11 cellular contexts compared by ENCODE assay signal in genomic region chr1:204524986-204525385, GRCh38. TPM values are rescaled to one million over a fixed set of nuclear protein-coding genes. Genes with fewer than 3 reads are reported as not detected.
DNase-seq lines count a peak whose midpoint lies in the region; ATAC-seq and TF ChIP-seq lines count a peak whose summit lies in the region.
"Had no signal": no experiment of that assay in that cellular context is flagged by ENCODE, and none has a peak within 500 bp of the region (broad histone marks: within the 10 kb centered on the region; RNA-seq: fewer than 3 reads in every experiment).

No MANE protein-coding gene starts in this region.

- peaks cover 95% of the 10 kb centered on the region for H3K4me1 ChIP-seq in DOHH2 (ENCODE audit: control insufficient read depth, low read length)
- H3K4me1 ChIP-seq in OCI-LY7 (ENCODE audit: insufficient read depth, low read length, poor library complexity, severe bottlenecking): peaks cover 95% of the 10 kb centered on the region
- peaks cover 11% of the 10 kb centered on the region for H3K4me1 ChIP-seq in osteoblast (ENCODE audit: insufficient read depth, low read length)

- H3K4me2 ChIP-seq in DOHH2 (ENCODE audit: low read length): peak overlapping the region; percentile 78; the same call in 1 of the 2 replicates
- peak overlapping the region; percentile 49 for H3K4me2 ChIP-seq in OCI-LY7 (ENCODE audit: low read length)
- H3K4me2 ChIP-seq in osteoblast (ENCODE audit: insufficient read depth, low read length): no peak overlapping the region

- H2AFZ ChIP-seq in OCI-LY7 (ENCODE audit: low read length) (no peak overlapping the region), osteoblast (ENCODE audit: low read length) (no peak overlapping the region)

- TF ChIP-seq CTCF in DOHH2 (IDR thresholded peaks at IDR 0.05; ENCODE audit: low read depth, low read length, poor library complexity, severe bottlenecking) (no peak), OCI-LY7 (conservative IDR thresholded peaks at IDR 0.05; ENCODE audit: low read length) (0 out of 2 replicates have a peak, but pooled peaks have one; percentile 10), osteoblast (IDR thresholded peaks at IDR 0.05; ENCODE audit: extremely low read depth, low read depth, low read length) (no peak)

- H3K9me2 ChIP-seq in DOHH2 (replicated peaks; ENCODE audit: control insufficient read depth, low read length) (no peaks in the 10 kb centered on the region), OCI-LY7 (ENCODE audit: insufficient read depth, low read length) (no peaks in the 10 kb centered on the region)

- no peak for DNase-seq in OCI-LY7 (ENCODE audit: low spot score)
- peak; percentile 13 for DNase-seq in left kidney (ENCODE audit: low read depth, low spot score)
- DNase-seq in osteoblast (ENCODE audit: insufficient read length, low spot score, missing footprints): no peak
- DNase-seq in NK-92 treated with Interleukin-12 subunit alpha and Interleukin-12 subunit beta, amount 100 ng/mL, for 24 hours (lab: John Stamatoyannopoulos, UW): no peak
- DNase-seq: activated CD4-positive, alpha-beta T cell treated with anti-CD3 and anti-CD28 coated beads, Interleukin-2, amount 50 U/mL, for 4 hours; NCI-H2107; psoas muscle; SJCRH30 had no signal

- intact Hi-C loops in OCI-LY7 (cut with micrococcal nuclease; ENCODE audit: unreplicated experiment): loop anchor here (5.0 to 10.0 kb wide), 3 partner anchors 590 to 1527 kb away; partner anchors contain the start of genes LAX1 and RHEX

- no peaks in the 10 kb centered on the region for H3K27me3 ChIP-seq in DOHH2 (ENCODE audit: control insufficient read depth, low read length)
- H3K27me3 ChIP-seq in osteoblast (ENCODE audit: insufficient read depth, low read length): no peaks in the 10 kb centered on the region
- H3K27me3 ChIP-seq: SJCRH30 had no signal

- H3K27ac ChIP-seq in DOHH2 (ENCODE audit: low read depth, low read length) (peak overlapping the region; percentile 78), OCI-LY7 (ENCODE audit: low read depth, low read length, poor library complexity, severe bottlenecking) (peak overlapping the region; percentile 71), osteoblast (ENCODE audit: low read depth, low read length) (no peak overlapping the region)
- H3K27ac ChIP-seq: psoas muscle, SJCRH30 had no signal

- ATAC-seq in GM21423 (IDR thresholded peaks at IDR 0.05; ENCODE audit: unreplicated experiment) (peak; percentile 27), HG03521 (IDR thresholded peaks at IDR 0.05; ENCODE audit: unreplicated experiment) (no peak)
- ATAC-seq: psoas muscle had no signal

- H3K36me3 ChIP-seq in DOHH2 (ENCODE audit: control insufficient read depth, low read length) (peaks cover 91% of the 10 kb centered on the region), OCI-LY7 (ENCODE audit: insufficient read depth, low read length) (peaks cover 82% of the 10 kb centered on the region), osteoblast (ENCODE audit: insufficient read depth, low read length) (peaks cover 48% of the 10 kb centered on the region)

- no peak overlapping the region for H3K4me3 ChIP-seq in DOHH2 (ENCODE audit: low read length)
- H3K4me3 ChIP-seq in OCI-LY7 (ENCODE audit: low read depth, low read length, poor library complexity, severe bottlenecking): peak overlapping the region; percentile 28
- no peak overlapping the region for H3K4me3 ChIP-seq in osteoblast (ENCODE audit: insufficient read depth, low read length)
- H3K4me3 ChIP-seq: psoas muscle, SJCRH30 had no signal

- CTCF ChIA-PET in OCI-LY7 (lab: Charles Lee; ENCODE audit: unreplicated experiment): no interaction called here

- POLR2A ChIA-PET in OCI-LY7 (lab: Charles Lee): interaction anchor here (1.0 to 8.8 kb wide), 7 partner anchors 8 to 55 kb away, joined by 3 to 131 read pairs (median 4); partner anchors contain the start of gene MDM4

- peaks cover under 1% of the 10 kb centered on the region; the same call in 1 of the 2 replicates for H4K20me1 ChIP-seq in DOHH2 (ENCODE audit: control insufficient read depth, insufficient read depth, low read depth, low read length)
- peaks cover 4% of the 10 kb centered on the region; the same call in 1 of the 2 replicates for H4K20me1 ChIP-seq in OCI-LY7 (ENCODE audit: insufficient read depth, low read length)
- peaks cover 40% of the 10 kb centered on the region for H4K20me1 ChIP-seq in osteoblast (ENCODE audit: insufficient read depth, low read length)

- peaks cover 7% of the 10 kb centered on the region for H3K9me3 ChIP-seq in DOHH2 (ENCODE audit: control insufficient read depth, insufficient read depth, low read length)
- peaks cover 23% of the 10 kb centered on the region; the same call in 1 of the 2 replicates for H3K9me3 ChIP-seq in OCI-LY7 (ENCODE audit: low read length)
- peaks cover 2% of the 10 kb centered on the region for H3K9me3 ChIP-seq in osteoblast (ENCODE audit: low read depth, low read length)
- H3K9me3 ChIP-seq: psoas muscle, SJCRH30 had no signal

- no TSS peak for BruUV-seq in OCI-LY7 (replicated peaks; lab: Mats Ljungman, UMichigan)

- H3K79me2 ChIP-seq in DOHH2 (ENCODE audit: control insufficient read depth, low read length) (peaks cover 88% of the 10 kb centered on the region), OCI-LY7 (ENCODE audit: insufficient read depth, low read depth, low read length) (peaks cover 91% of the 10 kb centered on the region), osteoblast (ENCODE audit: insufficient read depth, low read length) (peaks cover 51% of the 10 kb centered on the region)

- H3F3A ChIP-seq in DOHH2 (ENCODE audit: control insufficient read depth, insufficient read depth): peaks cover 23% of the 10 kb centered on the region

RNA-seq across cellular contexts. Expression of gene MDM4, which starts 8.8 kb away (rescaled TPM):
- 102 and 120 TPM in 2 replicates for total RNA-seq in OCI-LY7 (2014; rRNA removed; shearing (Covaris generic))
- total RNA-seq in OCI-LY7 (2022): 282 and 343 TPM in 2 replicates
- 40.2 and 47.7 TPM in 2 replicates for total RNA-seq in osteoblast

RNA-seq across cellular contexts. Expression of gene PIK3C2B, which starts 30.4 kb away (rescaled TPM):
- 11.9 and 12.5 TPM in 2 replicates for total RNA-seq in OCI-LY7 (2014; rRNA removed; shearing (Covaris generic))
- total RNA-seq in OCI-LY7 (2022) (36.3 and 43.9 TPM in 2 replicates), osteoblast (0.36 and 2.1 TPM in 2 replicates)
